ENCODE assay signal across 17 cellular contexts in genomic region chr3:183131186-183131585, GRCh38. TPM values are rescaled to one million over a fixed set of nuclear protein-coding genes. Genes with fewer than 3 reads are reported as not detected.
"Had no signal": no experiment of that assay in that cellular context is flagged by ENCODE, and none has a peak within 500 bp of the region (broad histone marks: within the 10 kb centered on the region; RNA-seq: fewer than 3 reads in every experiment).

No MANE protein-coding gene starts in this region.

- H3K4me1 ChIP-seq: colonic mucosa, gastrocnemius medialis, heart left ventricle, tibial artery, vagina had no signal

- ATAC-seq: activated T-cell treated with anti-CD3 and anti-CD28 coated beads, Interleukin-2, amount 50 U/mL, for 4 hours; esophagus mucosa; gastrocnemius medialis; heart left ventricle had no signal

- DNase-seq: activated CD4-positive, alpha-beta T cell treated with anti-CD3 and anti-CD28 coated beads, Interleukin-2, amount 50 U/mL, for 1 hour; activated CD4-positive, CD25-positive, alpha-beta regulatory T cell treated with anti-CD3 and anti-CD28 coated beads, Interleukin-2, amount 50 U/mL, for 72 hours; activated CD8-positive, alpha-beta memory T cell treated with anti-CD3 and anti-CD28 coated beads, Interleukin-2, amount 50 U/mL, for 4 hours; activated naive CD4-positive, alpha-beta T cell treated with anti-CD3 and anti-CD28 coated beads for 36 hours; activated T-cell treated with anti-CD3 and anti-CD28 coated beads, Interleukin-2, amount 50 U/mL, for 4 hours; colonic mucosa; gastrocnemius medialis; heart left ventricle; posterior cingulate gyrus; retina; stimulated activated CD4-positive, alpha-beta T cell treated with anti-CD3 and anti-CD28 coated beads, Interleukin-1b, Interleukin-23, amount 100 ng/mL, for 48 hours; stimulated activated CD8-positive, alpha-beta memory T cell treated with anti-CD3 and anti-CD28 coated beads, Interleukin-4, amount 100 ng/mL, for 48 hours; stimulated activated naive CD4-positive, alpha-beta T cell treated with Interleukin-2 at 50 U/mL for 16 hours; tibial artery had no signal

- H3K9me3 ChIP-seq: gastrocnemius medialis, vagina had no signal

- H3K4me3 ChIP-seq: colonic mucosa, gastrocnemius medialis, heart left ventricle, tibial artery, vagina had no signal

- H3K36me3 ChIP-seq: colonic mucosa, gastrocnemius medialis, heart left ventricle, vagina had no signal

- H3K27me3 ChIP-seq: colonic mucosa, gastrocnemius medialis, vagina had no signal

- H3K27ac ChIP-seq: colonic mucosa, gastrocnemius medialis, heart left ventricle, tibial artery, vagina, VCaP had no signal

RNA-seq across cellular contexts. Expression of gene LAMP3, which starts 31.3 kb away (rescaled TPM):
- total RNA-seq: gastrocnemius medialis had no signal
